16 cellular contexts compared by ENCODE assay signal in genomic region chr7:139873593-139874374, GRCh38.
"Had no signal": no experiment of that assay in that cellular context is flagged by ENCODE, and none has a peak within 500 bp of the region (broad histone marks: within the 10 kb centered on the region; RNA-seq: fewer than 3 reads in every experiment).

No MANE protein-coding gene starts in this region.

- H3K9me3 Mint-ChIP-seq: activated CD8-positive, alpha-beta T cell treated with anti-CD3 and anti-CD28 coated beads for 36 hours; nephron; WTC11 had no signal

- H3K36me3 ChIP-seq: sigmoid colon had no signal

- ATAC-seq: activated CD8-positive, alpha-beta T cell treated with anti-CD3 and anti-CD28 coated beads for 36 hours; psoas muscle; T-helper 17 cell; WTC11 had no signal

- H3K4me1 ChIP-seq: psoas muscle, testis had no signal

- H3K36me3 Mint-ChIP-seq: WTC11 had no signal

- DNase-seq: activated CD4-positive, alpha-beta T cell treated with anti-CD3 and anti-CD28 coated beads for 48 hours; activated CD8-positive, alpha-beta memory T cell treated with anti-CD3 and anti-CD28 coated beads, Interleukin-2, amount 50 U/mL, for 4 hours; activated CD8-positive, alpha-beta T cell treated with anti-CD3 and anti-CD28 coated beads for 36 hours; aorta; dorsolateral prefrontal cortex; hypothalamus; occipital lobe; psoas muscle; SHP77 treated with DMSO at 0.1 percent for 48 hours; sigmoid colon; stimulated activated CD4-positive, alpha-beta T cell treated with anti-CD3 and anti-CD28 coated beads, Interleukin-1b, Interleukin-23, amount 100 ng/mL, for 48 hours; stomach; T-helper 17 cell; testis had no signal

- H3K4me3 ChIP-seq: dorsolateral prefrontal cortex, psoas muscle, sigmoid colon, stomach, testis had no signal

- H3K4me3 Mint-ChIP-seq: activated CD8-positive, alpha-beta T cell treated with anti-CD3 and anti-CD28 coated beads for 36 hours; nephron; T-helper 17 cell; WTC11 had no signal

- H3K4me1 Mint-ChIP-seq: WTC11 had no signal

- H3K27me3 Mint-ChIP-seq: activated CD8-positive, alpha-beta T cell treated with anti-CD3 and anti-CD28 coated beads for 36 hours; T-helper 17 cell had no signal

- H3K27ac Mint-ChIP-seq: activated CD8-positive, alpha-beta T cell treated with anti-CD3 and anti-CD28 coated beads for 36 hours; T-helper 17 cell; WTC11 had no signal

- H3K9me3 ChIP-seq: psoas muscle, sigmoid colon, stomach, testis had no signal

- H3K27me3 ChIP-seq: dorsolateral prefrontal cortex, sigmoid colon, stomach, testis had no signal

- H3K27ac ChIP-seq: dorsolateral prefrontal cortex, psoas muscle, sigmoid colon, stomach, testis had no signal
